In the genomic region with DNA sequence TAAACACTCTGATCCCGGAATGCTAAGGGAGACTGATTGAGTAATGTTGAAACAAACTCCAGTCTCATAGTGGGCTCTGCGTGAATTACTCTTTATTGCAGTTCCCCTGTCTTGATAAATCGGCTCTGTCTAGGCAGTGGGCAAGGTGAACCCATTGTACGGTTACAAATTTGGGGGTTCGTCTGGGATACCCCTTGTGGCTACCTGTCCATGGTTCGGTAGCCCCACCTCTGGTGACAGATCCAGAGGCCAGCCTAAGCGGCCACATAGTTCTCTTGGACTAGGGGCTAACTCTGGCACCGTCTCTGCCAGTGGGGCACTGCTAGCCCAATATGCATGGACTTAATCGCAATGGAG, we compare ENCODE assay signal across 11 cellular contexts. TPM values are rescaled to one million over a fixed set of nuclear protein-coding genes. Genes with fewer than 3 reads are reported as not detected.
DNase-seq lines count a peak whose midpoint lies in the region; ATAC-seq and TF ChIP-seq lines count a peak whose summit lies in the region.
"Had no signal": no experiment of that assay in that cellular context is flagged by ENCODE, and none has a peak within 500 bp of the region (broad histone marks: within the 10 kb centered on the region; RNA-seq: fewer than 3 reads in every experiment).

No MANE protein-coding gene starts in this region.

- H3K4me3 ChIP-seq in WERI-Rb-1 (ENCODE audit: low read depth, low read length) (peak overlapping the region; percentile 85), gastroesophageal sphincter (peak overlapping the region in 1 of 2 donors; percentile 84), smooth muscle cell (peak overlapping the region; percentile 77)

- TF ChIP-seq EP300 in gastroesophageal sphincter (IDR thresholded peaks at IDR 0.05) = no peak

- no peaks in the 10 kb centered on the region for H3K27me3 ChIP-seq in WERI-Rb-1 (ENCODE audit: insufficient read depth, low read depth, severe bottlenecking)
- H3K27me3 ChIP-seq in gastroesophageal sphincter = no peaks in the 10 kb centered on the region
- no peaks in the 10 kb centered on the region for H3K27me3 ChIP-seq in smooth muscle cell (ENCODE audit: low read depth)

- H3K9me3 ChIP-seq in WERI-Rb-1 (ENCODE audit: severe bottlenecking) (no peaks in the 10 kb centered on the region), gastroesophageal sphincter (no peaks in the 10 kb centered on the region), smooth muscle cell (replicated peaks; ENCODE audit: low read depth) (no peaks in the 10 kb centered on the region)

- H3K4me2 ChIP-seq in smooth muscle cell = peak overlapping the region; percentile 92

- peak overlapping the region; percentile 51 for H3K9ac ChIP-seq in smooth muscle cell (ENCODE audit: low read depth)

- H2AFZ ChIP-seq in smooth muscle cell (ENCODE audit: low read depth) = peak overlapping the region; percentile 94

- H3K79me2 ChIP-seq in smooth muscle cell (ENCODE audit: low read depth) = peaks cover 46% of the 10 kb centered on the region

- ATAC-seq in gastroesophageal sphincter (no peak), HG03095 (IDR thresholded peaks at IDR 0.05; ENCODE audit: unreplicated experiment) (no peak)

- H3K27ac ChIP-seq in WERI-Rb-1 = peak overlapping the region; percentile 99
- H3K27ac ChIP-seq in gastroesophageal sphincter = peak overlapping the region in 3 of 4 donors; percentile 95 to 99 (median 96)
- no peak overlapping the region for H3K27ac ChIP-seq in smooth muscle cell (ENCODE audit: low read depth)

- no peak for TF ChIP-seq POLR2A in gastroesophageal sphincter (IDR thresholded peaks at IDR 0.05)

- H3F3A ChIP-seq in smooth muscle cell (ENCODE audit: low read depth) = no peaks in the 10 kb centered on the region

- H4K20me1 ChIP-seq in smooth muscle cell (ENCODE audit: low read depth) = peaks cover 30% of the 10 kb centered on the region

- 80 to 87% methylated on average over 1 to 3 of the region's 9 CpGs for WGBS in gastroesophageal sphincter (ENCODE audit: low coverage in 1 of 2), 2 donors
- WGBS in smooth muscle cell (ENCODE audit: low lambda C conversion rate) = 88% methylated on average over 9 of the region's 9 CpGs

- H3K4me1 ChIP-seq in gastroesophageal sphincter (peaks cover 5 to 45% (median 23%) of the 10 kb centered on the region in 3 donors), smooth muscle cell (ENCODE audit: low read depth) (peaks cover 26% of the 10 kb centered on the region)

- TF ChIP-seq CTCF in WERI-Rb-1 (IDR thresholded peaks at IDR 0.05; ENCODE audit: low read depth, low read length) (no peak), gastroesophageal sphincter (IDR thresholded peaks at IDR 0.05) (no peak), smooth muscle cell (IDR thresholded peaks at IDR 0.05; ENCODE audit: borderline replicate concordance, insufficient read depth, poor library complexity, severe bottlenecking) (no peak)

- H3K36me3 ChIP-seq in WERI-Rb-1 (peaks cover 33% of the 10 kb centered on the region), gastroesophageal sphincter (peaks cover 0 to 6% of the 10 kb centered on the region in 2 donors), smooth muscle cell (ENCODE audit: low read depth) (no peaks in the 10 kb centered on the region)

- peak; percentile 7 for DNase-seq in NOMO-1 treated with DMSO at 0.1 percent for 48 hours (lab: John Stamatoyannopoulos, UW; ENCODE audit: unreplicated experiment)
- no peak for DNase-seq in NOMO-1 treated with dmso at 0.1 percent for 144 hours (lab: John Stamatoyannopoulos, UW; ENCODE audit: unreplicated experiment)
- DNase-seq in WERI-Rb-1 = no peak
- DNase-seq in smooth muscle cell (lab: John Stamatoyannopoulos, UW; ENCODE audit: unreplicated experiment) = no peak
- DNase-seq in dermis blood vessel endothelial cell = no peak
- DNase-seq in NCI-H1417 (lab: John Stamatoyannopoulos, UW) = no peak
- DNase-seq: 8988T, aorta, GOT3 had no signal

RNA-seq across cellular contexts. Expression of a gene that starts 1.1 kb away (rescaled TPM):
- total RNA-seq in gastroesophageal sphincter = 100 to 1,000 TPM in 3 of 4 donors, 10 to 100 TPM in 1; 93.4 to 122 (median 107) TPM
- total RNA-seq in smooth muscle cell = 62.3 and 65.8 TPM in 2 replicates
- polyA plus RNA-seq in smooth muscle cell = 51.0 and 64.4 TPM in 2 replicates
- total RNA-seq in dermis blood vessel endothelial cell = 284 and 301 TPM in 2 replicates

RNA-seq across cellular contexts. Expression of a gene that starts 56.1 kb away (rescaled TPM):
- 10 to 100 TPM; 39.4 to 73.8 (median 43.9) TPM for total RNA-seq in gastroesophageal sphincter
- 18.7 and 21.9 TPM in 2 replicates for total RNA-seq in smooth muscle cell
- 20.5 and 31.8 TPM in 2 replicates for polyA plus RNA-seq in smooth muscle cell
- 24.7 and 32.0 TPM in 2 replicates for total RNA-seq in dermis blood vessel endothelial cell

RNA-seq across cellular contexts. Expression of a gene that starts 56.3 kb away (rescaled TPM):
- total RNA-seq in gastroesophageal sphincter = 100 to 1,000 TPM in 1 of 4 donors, 10 to 100 TPM in 3; 60.7 to 107 (median 84.8) TPM
- 48.6 and 59.8 TPM in 2 replicates for total RNA-seq in smooth muscle cell
- 56.2 and 56.4 TPM in 2 replicates for polyA plus RNA-seq in smooth muscle cell
- total RNA-seq in dermis blood vessel endothelial cell = 72.6 and 120 TPM in 2 replicates
